In the genomic region with DNA sequence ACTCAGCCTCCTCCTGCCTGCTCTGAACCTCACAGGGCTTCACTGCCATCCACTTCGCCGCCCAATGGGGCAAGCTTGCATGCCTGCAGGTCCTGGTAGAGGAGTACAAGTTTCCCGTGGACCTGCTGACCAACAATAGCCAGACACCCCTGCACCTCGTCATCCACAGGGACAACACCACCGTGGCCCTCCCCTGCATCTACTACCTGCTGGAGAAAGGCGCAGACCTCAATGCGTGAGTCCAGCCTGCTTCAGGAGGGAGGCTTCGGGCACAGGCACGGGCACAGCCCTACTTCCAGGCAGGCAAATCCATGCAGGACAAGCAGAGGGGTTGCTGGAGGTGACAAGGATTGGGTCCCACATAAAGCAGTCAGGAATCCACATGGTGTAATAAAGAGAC, we compare ENCODE assay signal across 15 cellular contexts. TPM values are rescaled to one million over a fixed set of nuclear protein-coding genes. Genes with fewer than 3 reads are reported as not detected.
A peak's percentile ranks its signal among the peaks of the same experiment; 100 is the strongest.
DNase-seq lines count a peak whose midpoint lies in the region; ATAC-seq and TF ChIP-seq lines count a peak whose summit lies in the region.
"Had no signal": no experiment of that assay in that cellular context is flagged by ENCODE, and none has a peak within 500 bp of the region (broad histone marks: within the 10 kb centered on the region; RNA-seq: fewer than 3 reads in every experiment).

No MANE protein-coding gene starts in this region.

- H3K27me3 Mint-ChIP-seq in CD4-positive, alpha-beta memory T cell = no peaks in the 10 kb centered on the region
- H3K27me3 Mint-ChIP-seq in IgD-negative memory B cell (no peaks in the 10 kb centered on the region), progenitor cell of endocrine pancreas (no peaks in the 10 kb centered on the region)
- H3K27me3 Mint-ChIP-seq in activated T-helper 2 cell treated with anti-CD3 and anti-CD28 coated beads, Interferon-gamma antibody, Interleukin-2, Interleukin-4, amounts not matched to agents 10 μg/mL and 5 μg/mL and 100 μg/mL, durations not matched to agents 14 hours and 24 hours and 36 hours (ENCODE audit: low read depth) = peaks cover under 1% of the 10 kb centered on the region

- H3K36me3 ChIP-seq in CD4-positive, alpha-beta memory T cell (ENCODE audit: insufficient read depth, low read length) = no peaks in the 10 kb centered on the region
- H3K36me3 ChIP-seq: BE2C had no signal

- DNase-seq in CD4-positive, alpha-beta memory T cell = no peak
- DNase-seq in left lobe of liver (ENCODE audit: low spot score) (peak; percentile 39), progenitor cell of endocrine pancreas (ENCODE audit: low spot score, unreplicated experiment) (no peak), NOMO-1 (lab: John Stamatoyannopoulos, UW; ENCODE audit: unreplicated experiment in 2 of 2) (no peak)
- DNase-seq in activated T-helper 2 cell treated with anti-CD3 and anti-CD28 coated beads, Interferon-gamma antibody, Interleukin-2, Interleukin-4, amounts not matched to agents 10 μg/mL and 5 μg/mL and 100 μg/mL, durations not matched to agents 14 hours and 24 hours and 36 hours (ENCODE audit: low spot score) = no peak
- DNase-seq: BE2C; DMS153; foreskin keratinocyte; NCI-H446; stimulated activated CD4-positive, alpha-beta T cell treated with anti-CD3 and anti-CD28 coated beads, Interleukin-4, amount 100 ng/mL, for 4 hours had no signal

- H3K9me3 Mint-ChIP-seq in CD4-positive, alpha-beta memory T cell = peaks cover 0 to 1% (median 0%) of the 10 kb centered on the region in 8 donors
- H3K9me3 Mint-ChIP-seq in IgD-negative memory B cell (no peaks in the 10 kb centered on the region), progenitor cell of endocrine pancreas (ENCODE audit: low read depth) (no peaks in the 10 kb centered on the region)
- H3K9me3 Mint-ChIP-seq in activated T-helper 2 cell treated with anti-CD3 and anti-CD28 coated beads, Interferon-gamma antibody, Interleukin-2, Interleukin-4, amounts not matched to agents 10 μg/mL and 5 μg/mL and 100 μg/mL, durations not matched to agents 14 hours and 24 hours and 36 hours = no peaks in the 10 kb centered on the region

- peak overlapping the region in 2 of 7 donors; percentile 29 to 64 for H3K27ac Mint-ChIP-seq in CD4-positive, alpha-beta memory T cell
- no peak overlapping the region for H3K27ac Mint-ChIP-seq in IgD-negative memory B cell
- no peak overlapping the region for H3K27ac Mint-ChIP-seq in progenitor cell of endocrine pancreas
- H3K27ac Mint-ChIP-seq in activated T-helper 2 cell treated with anti-CD3 and anti-CD28 coated beads, Interferon-gamma antibody, Interleukin-2, Interleukin-4, amounts not matched to agents 10 μg/mL and 5 μg/mL and 100 μg/mL, durations not matched to agents 14 hours and 24 hours and 36 hours = no peak overlapping the region

- H3K36me3 Mint-ChIP-seq in CD4-positive, alpha-beta memory T cell = peaks cover 0 to 2% of the 10 kb centered on the region in 2 donors
- H3K36me3 Mint-ChIP-seq in IgD-negative memory B cell = no peaks in the 10 kb centered on the region
- no peaks in the 10 kb centered on the region for H3K36me3 Mint-ChIP-seq in progenitor cell of endocrine pancreas (ENCODE audit: insufficient read depth)
- peaks cover 2% of the 10 kb centered on the region for H3K36me3 Mint-ChIP-seq in activated T-helper 2 cell treated with anti-CD3 and anti-CD28 coated beads, Interferon-gamma antibody, Interleukin-2, Interleukin-4, amounts not matched to agents 10 μg/mL and 5 μg/mL and 100 μg/mL, durations not matched to agents 14 hours and 24 hours and 36 hours (ENCODE audit: low read depth)

- intact Hi-C loops in CD4-positive, alpha-beta memory T cell (cut with micrococcal nuclease) = no loop called here
- intact Hi-C loops in activated T-helper 2 cell treated with anti-CD3 and anti-CD28 coated beads, Interferon-gamma antibody, Interleukin-2, Interleukin-4, amounts not matched to agents 10 μg/mL and 5 μg/mL and 100 μg/mL, durations not matched to agents 14 hours and 24 hours and 36 hours (cut with micrococcal nuclease) = no loop called here

- no peak for TF ChIP-seq CTCF in progenitor cell of endocrine pancreas (IDR thresholded peaks at IDR 0.05; ENCODE audit: unreplicated experiment)

- ATAC-seq in left lobe of liver (no peak), HG02884 (IDR thresholded peaks at IDR 0.05; ENCODE audit: unreplicated experiment) (no peak)
- ATAC-seq: activated CD4-positive, CD25-positive, alpha-beta regulatory T cell treated with anti-CD3 and anti-CD28 coated beads, Interleukin-2, amount 50 U/mL, for 24 hours had no signal

- no peak overlapping the region for H3K27ac ChIP-seq in CD4-positive, alpha-beta memory T cell (ENCODE audit: low read depth, low read length)
- H3K27ac ChIP-seq: foreskin keratinocyte had no signal

- no peak overlapping the region for H3K4me3 ChIP-seq in CD4-positive, alpha-beta memory T cell (ENCODE audit: low read length in 2 of 2)

- POLR2A ChIA-PET in CD4-positive, alpha-beta memory T cell (lab: Charles Lee; ENCODE audit: partially characterized antibody) = no interaction called here

- peaks cover 15% of the 10 kb centered on the region for H3K4me1 ChIP-seq in CD4-positive, alpha-beta memory T cell (ENCODE audit: insufficient read depth, low read length)
- H3K4me1 ChIP-seq: BE2C had no signal

- H3K27me3 ChIP-seq in CD4-positive, alpha-beta memory T cell (ENCODE audit: insufficient read depth, low read length) = no peaks in the 10 kb centered on the region
- H3K27me3 ChIP-seq: BE2C, foreskin keratinocyte had no signal

- H3K9me3 ChIP-seq in CD4-positive, alpha-beta memory T cell (ENCODE audit: control insufficient read depth in 1 of 2, low read length in 2 of 2) = no peaks in the 10 kb centered on the region
- H3K9me3 ChIP-seq: BE2C had no signal

- peaks cover 14 to 30% (median 21%) of the 10 kb centered on the region in 4 donors for H3K4me1 Mint-ChIP-seq in CD4-positive, alpha-beta memory T cell
- H3K4me1 Mint-ChIP-seq in IgD-negative memory B cell = peaks cover 10 to 16% (median 11%) of the 10 kb centered on the region in 3 donors
- H3K4me1 Mint-ChIP-seq in progenitor cell of endocrine pancreas (ENCODE audit: low read depth) = peaks cover 20% of the 10 kb centered on the region
- H3K4me1 Mint-ChIP-seq in activated T-helper 2 cell treated with anti-CD3 and anti-CD28 coated beads, Interferon-gamma antibody, Interleukin-2, Interleukin-4, amounts not matched to agents 10 μg/mL and 5 μg/mL and 100 μg/mL, durations not matched to agents 14 hours and 24 hours and 36 hours (ENCODE audit: low read depth) = peaks cover 18% of the 10 kb centered on the region

- H3K4me3 Mint-ChIP-seq in CD4-positive, alpha-beta memory T cell = peak overlapping the region in 5 of 8 donors; percentile 46 to 76 (median 54)
- peak overlapping the region; percentile 29 to 58 (median 50) for H3K4me3 Mint-ChIP-seq in IgD-negative memory B cell
- peak overlapping the region; percentile 60 for H3K4me3 Mint-ChIP-seq in progenitor cell of endocrine pancreas (ENCODE audit: low read depth)
- no peak overlapping the region for H3K4me3 Mint-ChIP-seq in activated T-helper 2 cell treated with anti-CD3 and anti-CD28 coated beads, Interferon-gamma antibody, Interleukin-2, Interleukin-4, amounts not matched to agents 10 μg/mL and 5 μg/mL and 100 μg/mL, durations not matched to agents 14 hours and 24 hours and 36 hours (ENCODE audit: low read depth)

- CTCF ChIA-PET in CD4-positive, alpha-beta memory T cell (lab: Charles Lee; ENCODE audit: partially characterized antibody) = interaction anchor here (0.9 to 3.7 kb wide), 5 partner anchors 10 to 30 kb away, joined by 3 to 39 read pairs (median 5); no protein-coding TSS in a partner anchor

RNA-seq across cellular contexts. Expression of a gene that starts 1.2 kb away (rescaled TPM):
- total RNA-seq in CD4-positive, alpha-beta memory T cell = under 1 TPM in 1 of 2 experiments, not detected in 1; 0.20 TPM
- not detected for polyA plus RNA-seq in CD4-positive, alpha-beta memory T cell
- not detected for polyA plus RNA-seq in IgD-negative memory B cell
- total RNA-seq in left lobe of liver = 0.35 TPM
- 3.7 and 5.4 TPM in 2 replicates for total RNA-seq in progenitor cell of endocrine pancreas
- total RNA-seq in activated T-helper 2 cell treated with anti-CD3 and anti-CD28 coated beads, Interferon-gamma antibody, Interleukin-2, Interleukin-4, amounts not matched to agents 10 μg/mL and 5 μg/mL and 100 μg/mL, durations not matched to agents 14 hours and 24 hours and 36 hours = not detected in 2 replicates
- total RNA-seq: T-helper 2 cell treated with Interferon-gamma antibody and Interleukin-4, amounts not matched to agents 100 ng/mL and 5 ng/mL, for 36 hours had no signal

RNA-seq across cellular contexts. Expression of a gene that starts 15.0 kb away (rescaled TPM):
- total RNA-seq in CD4-positive, alpha-beta memory T cell = 10 to 100 TPM; 61.1 to 70.0 TPM
- polyA plus RNA-seq in CD4-positive, alpha-beta memory T cell = 10 to 100 TPM; 39.6 to 43.0 TPM
- 24.9 TPM for polyA plus RNA-seq in IgD-negative memory B cell
- total RNA-seq in left lobe of liver (36.4 TPM), progenitor cell of endocrine pancreas (35.4 and 36.9 TPM in 2 replicates)
- total RNA-seq in activated T-helper 2 cell treated with anti-CD3 and anti-CD28 coated beads, Interferon-gamma antibody, Interleukin-2, Interleukin-4, amounts not matched to agents 10 μg/mL and 5 μg/mL and 100 μg/mL, durations not matched to agents 14 hours and 24 hours and 36 hours = 67.9 and 68.8 TPM in 2 replicates

RNA-seq across cellular contexts. Expression of a gene that starts 43.9 kb away (rescaled TPM):
- total RNA-seq in CD4-positive, alpha-beta memory T cell = not detected
- not detected for polyA plus RNA-seq in CD4-positive, alpha-beta memory T cell
- not detected for polyA plus RNA-seq in IgD-negative memory B cell
- not detected for total RNA-seq in left lobe of liver
- not detected in 2 replicates for total RNA-seq in progenitor cell of endocrine pancreas
- total RNA-seq in activated T-helper 2 cell treated with anti-CD3 and anti-CD28 coated beads, Interferon-gamma antibody, Interleukin-2, Interleukin-4, amounts not matched to agents 10 μg/mL and 5 μg/mL and 100 μg/mL, durations not matched to agents 14 hours and 24 hours and 36 hours = not detected in 2 replicates
- total RNA-seq: foreskin keratinocyte; Right ventricle myocardium inferior; T-helper 2 cell treated with Interferon-gamma antibody and Interleukin-4, amounts not matched to agents 100 ng/mL and 5 ng/mL, for 36 hours had no signal
